ENCODE assay signal across 8 cellular contexts in genomic region chr6:89819336-89820130, GRCh38. TPM values are rescaled to one million over a fixed set of nuclear protein-coding genes. Genes with fewer than 3 reads are reported as not detected.
DNase-seq lines count a peak whose midpoint lies in the region; ATAC-seq and TF ChIP-seq lines count a peak whose summit lies in the region.

TSS of gene MDN1 (minus strand) at chr6:89819794. CDS start at chr6:89819607, 187 bp downstream.

- H3K27ac Mint-ChIP-seq in GM23338 = peak within 1 kb of the TSS; percentile 97
- peak within 1 kb of the TSS; percentile 95 to 98 (median 96) for H3K27ac Mint-ChIP-seq in naive B cell
- H3K27ac Mint-ChIP-seq in stimulated activated memory B cell treated with anti-CD40 and anti-IgM and Interleukin-4, amounts not matched to agents 10 μg/mL and 1 μg/mL and 100 μg/mL, for 72 hours = peak within 1 kb of the TSS; percentile 91

- peaks cover 51% of the 10 kb centered on the region for H3K79me2 ChIP-seq in GM23338 (replicated peaks; ENCODE audit: insufficient read depth)

- H3K4me3 Mint-ChIP-seq in GM23338 = peak within 1 kb of the TSS; percentile 89
- peak within 1 kb of the TSS; percentile 92 to 100 (median 98) for H3K4me3 Mint-ChIP-seq in naive B cell
- peak within 1 kb of the TSS; percentile 91 for H3K4me3 Mint-ChIP-seq in stimulated activated memory B cell treated with anti-CD40 and anti-IgM and Interleukin-4, amounts not matched to agents 10 μg/mL and 1 μg/mL and 100 μg/mL, for 72 hours

- H3K36me3 Mint-ChIP-seq in GM23338 (ENCODE audit: low read depth) (peaks cover 14% of the 10 kb centered on the region), naive B cell (peaks cover 5 to 8% of the 10 kb centered on the region in 2 donors)
- no peaks in the 10 kb centered on the region for H3K36me3 Mint-ChIP-seq in stimulated activated memory B cell treated with anti-CD40 and anti-IgM and Interleukin-4, amounts not matched to agents 10 μg/mL and 1 μg/mL and 100 μg/mL, for 72 hours

- DNase-seq in Daoy (ENCODE audit: low read depth) (peak; percentile 97), GM23338 (ENCODE audit: low spot score) (peak; percentile 99), LHCN-M2 (ENCODE audit: low read depth) (peak; percentile 93), RPMI8226 (peak; percentile 94), fibroblast of gingiva (ENCODE audit: low read depth) (peak; percentile 91), naive B cell (peak; percentile 85)
- peak; percentile 71 to 84 for DNase-seq in activated T-helper 1 cell treated with anti-CD3 and anti-CD28 coated beads, Interleukin-2, amount 50 U/mL, for 16 hours (ENCODE audit: low read depth in 1 of 2, low spot score in 1 of 2)

- peak within 1 kb of the TSS; percentile 82 for H3K4me2 ChIP-seq in GM23338

- H3K27me3 ChIP-seq in GM23338 (ENCODE audit: insufficient read depth) = no peaks in the 10 kb centered on the region

- H3K27me3 Mint-ChIP-seq in GM23338 (ENCODE audit: insufficient read depth, low read depth, poor library complexity) (peaks cover 7% of the 10 kb centered on the region), naive B cell (no peaks in the 10 kb centered on the region)
- H3K27me3 Mint-ChIP-seq in stimulated activated memory B cell treated with anti-CD40 and anti-IgM and Interleukin-4, amounts not matched to agents 10 μg/mL and 1 μg/mL and 100 μg/mL, for 72 hours = no peaks in the 10 kb centered on the region

- peaks cover 36% of the 10 kb centered on the region for H3K4me1 ChIP-seq in GM23338 (ENCODE audit: insufficient read depth)

- peaks cover 23% of the 10 kb centered on the region for H4K20me1 ChIP-seq in GM23338 (replicated peaks; ENCODE audit: insufficient read depth)

- no peak for TF ChIP-seq CTCF in GM23338 (conservative IDR thresholded peaks at IDR 0.05; ENCODE audit: low read depth in 2 of 2)

- H3K4me3 ChIP-seq in GM23338 = peak within 1 kb of the TSS; percentile 80

- peaks cover 7% of the 10 kb centered on the region for H3F3A ChIP-seq in GM23338 (replicated peaks; ENCODE audit: low read depth)

- H3K36me3 ChIP-seq in GM23338 (ENCODE audit: insufficient read depth) = no peaks in the 10 kb centered on the region

- H2AFZ ChIP-seq in GM23338 = peak within 1 kb of the TSS; percentile 33; the same call in 1 of the 2 replicates

- ATAC-seq in GM23338 = peak; percentile 84
- ATAC-seq in naive B cell (ENCODE audit: low read depth in 2 of 2) = peak; percentile 92 to 93
- peak; percentile 98 for ATAC-seq in stimulated activated memory B cell treated with anti-CD40 and anti-IgM and Interleukin-4, amounts not matched to agents 10 μg/mL and 1 μg/mL and 100 μg/mL, for 72 hours

- H3K9me3 Mint-ChIP-seq in GM23338 = no peaks in the 10 kb centered on the region
- H3K9me3 Mint-ChIP-seq in naive B cell = no peaks in the 10 kb centered on the region
- H3K9me3 Mint-ChIP-seq in stimulated activated memory B cell treated with anti-CD40 and anti-IgM and Interleukin-4, amounts not matched to agents 10 μg/mL and 1 μg/mL and 100 μg/mL, for 72 hours = no peaks in the 10 kb centered on the region

- H3K27ac ChIP-seq in GM23338 (ENCODE audit: low read depth) = peak within 1 kb of the TSS; percentile 98

- no peaks in the 10 kb centered on the region for H3K9me2 ChIP-seq in GM23338 (ENCODE audit: insufficient read depth)

- H3K4me1 Mint-ChIP-seq in GM23338 (peaks cover 32% of the 10 kb centered on the region), naive B cell (peaks cover 27 to 49% (median 29%) of the 10 kb centered on the region in 3 donors)
- H3K4me1 Mint-ChIP-seq in stimulated activated memory B cell treated with anti-CD40 and anti-IgM and Interleukin-4, amounts not matched to agents 10 μg/mL and 1 μg/mL and 100 μg/mL, for 72 hours = peaks cover 36% of the 10 kb centered on the region

TF ChIP-seq in GM23338, 12 proteins besides CTCF, POLR2A, EP300 and RAD21 (continues in another document):
- TF ChIP-seq EZH2phosphoT487 (IDR thresholded peaks at IDR 0.05; ENCODE audit: unreplicated experiment) (no peak), ZNF462 (CRISPR knock-in tag; IDR thresholded peaks at IDR 0.05) (no peak), STAT1 (IDR thresholded peaks at IDR 0.05; ENCODE audit: unreplicated experiment) (no peak), ZNF114 (CRISPR knock-in tag; IDR thresholded peaks at IDR 0.05) (no peak)
- TF ChIP-seq, protein P1, sequence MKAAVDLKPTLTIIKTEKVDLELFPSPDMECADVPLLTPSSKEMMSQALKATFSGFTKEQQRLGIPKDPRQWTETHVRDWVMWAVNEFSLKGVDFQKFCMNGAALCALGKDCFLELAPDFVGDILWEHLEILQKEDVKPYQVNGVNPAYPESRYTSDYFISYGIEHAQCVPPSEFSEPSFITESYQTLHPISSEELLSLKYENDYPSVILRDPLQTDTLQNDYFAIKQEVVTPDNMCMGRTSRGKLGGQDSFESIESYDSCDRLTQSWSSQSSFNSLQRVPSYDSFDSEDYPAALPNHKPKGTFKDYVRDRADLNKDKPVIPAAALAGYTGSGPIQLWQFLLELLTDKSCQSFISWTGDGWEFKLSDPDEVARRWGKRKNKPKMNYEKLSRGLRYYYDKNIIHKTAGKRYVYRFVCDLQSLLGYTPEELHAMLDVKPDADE (IDR thresholded peaks at IDR 0.05) = peak; percentile 80

RNA-seq across cellular contexts. Expression of gene MDN1, which starts in this region (rescaled TPM):
- total RNA-seq in Daoy (2014; rRNA removed; shearing (Covaris generic)) = 15.8 and 18.2 TPM in 2 replicates
- 199 and 217 TPM in 2 replicates for total RNA-seq in GM23338 (2014; rRNA removed; shearing (Covaris generic))
- polyA plus RNA-seq in GM23338 (2016; fragmentation: Nextera tagmentation; extraction: Ambion mirVana) (165 and 187 TPM in 2 replicates), naive B cell (ENCODE audit: low read depth in 6 of 6) (1 to 10 TPM; 4.0 to 9.6 (median 5.9) TPM)
- total RNA-seq in LHCN-M2 (2014; rRNA removed) = 13.5 and 22.0 TPM in 2 replicates
- 5.4 TPM for polyA plus RNA-seq in LHCN-M2 (2012)

Comparison
In these comparisons a context has a peak if more than half of its experiments do, and no peak if none do; other contexts are left out.
1. Peak in every context shown above with its lines: DNase-seq, ATAC-seq, H3K4me3 ChIP-seq and H3K27ac ChIP-seq.
2. RNA of gene MDN1 (polyA plus RNA-seq): 165 to 187 TPM in GM23338; 4.0 to 9.6 TPM in naive B cell; every median in the first group is over 10 times any median in the second.